11 cellular contexts compared by ENCODE assay signal in the genomic region with DNA sequence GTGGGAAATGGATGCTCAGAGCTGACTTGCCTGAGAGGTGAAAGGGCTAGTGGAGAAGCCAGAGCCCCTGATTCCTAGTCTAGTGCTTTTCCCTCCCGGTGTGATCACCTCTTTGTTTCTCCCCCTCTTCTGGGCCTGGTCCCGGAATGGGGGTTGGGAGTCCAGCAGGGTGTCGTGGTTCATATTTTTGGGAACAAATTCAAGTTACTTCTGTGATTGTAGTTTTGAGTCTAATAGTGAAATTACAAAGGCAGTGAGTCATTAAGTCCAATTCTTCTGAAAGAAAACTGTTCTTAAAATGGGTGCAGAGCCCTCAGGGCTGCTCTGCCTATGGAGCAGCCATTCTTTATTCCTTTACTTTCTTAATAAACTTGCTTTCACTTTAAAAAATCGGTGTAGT. TPM values are rescaled to one million over a fixed set of nuclear protein-coding genes. Genes with fewer than 3 reads are reported as not detected.
A peak's percentile ranks its signal among the peaks of the same experiment; 100 is the strongest.
DNase-seq lines count a peak whose midpoint lies in the region; ATAC-seq and TF ChIP-seq lines count a peak whose summit lies in the region.
"Had no signal": no experiment of that assay in that cellular context is flagged by ENCODE, and none has a peak within 500 bp of the region (broad histone marks: within the 10 kb centered on the region; RNA-seq: fewer than 3 reads in every experiment).

No MANE protein-coding gene starts in this region.

- CTCF ChIA-PET in Calu3 (lab: Charles Lee): interaction anchor here (0.7 kb wide), 1 partner anchor 288 kb away, joined by 4 read pairs; no protein-coding TSS in a partner anchor

- H3K4me1 Mint-ChIP-seq in Calu3 (ENCODE audit: low read depth, unreplicated experiment): peaks cover 85% of the 10 kb centered on the region
- peaks cover 87% of the 10 kb centered on the region for H3K4me1 Mint-ChIP-seq in central memory CD8-positive, alpha-beta T cell

- H3K27me3 ChIP-seq in OCI-LY1 (ENCODE audit: insufficient read depth, low read length): no peaks in the 10 kb centered on the region
- H3K27me3 ChIP-seq in sigmoid colon: no peaks in the 10 kb centered on the region

- peak overlapping the region; percentile 99 for H3K27ac ChIP-seq in OCI-LY1 (ENCODE audit: low read depth, low read length, poor library complexity, severe bottlenecking)
- peak overlapping the region; percentile 30 to 100 (median 98) for H3K27ac ChIP-seq in sigmoid colon

- H3K36me3 Mint-ChIP-seq in Calu3 (ENCODE audit: insufficient read depth, unreplicated experiment): peaks cover 22% of the 10 kb centered on the region
- peaks cover 9% of the 10 kb centered on the region for H3K36me3 Mint-ChIP-seq in central memory CD8-positive, alpha-beta T cell (ENCODE audit: insufficient read depth)

- H3K27me3 Mint-ChIP-seq in Calu3 (ENCODE audit: unreplicated experiment): no peaks in the 10 kb centered on the region
- H3K27me3 Mint-ChIP-seq in central memory CD8-positive, alpha-beta T cell: no peaks in the 10 kb centered on the region

- H3F3A ChIP-seq in OCI-LY1 (ENCODE audit: insufficient read depth, low read length): peaks cover 12% of the 10 kb centered on the region

- H3K9ac ChIP-seq in OCI-LY1 (ENCODE audit: low read length): no peak overlapping the region

- no peaks in the 10 kb centered on the region for H3K9me2 ChIP-seq in OCI-LY1 (ENCODE audit: low read depth, low read length)

- TF ChIP-seq POLR2A in sigmoid colon (IDR thresholded peaks at IDR 0.05): no peak

- 72 to 82% methylated on average over 4 of the region's 4 CpGs for WGBS in sigmoid colon, 2 donors

- H3K79me2 ChIP-seq in OCI-LY1 (ENCODE audit: insufficient read depth, low read length): peaks cover 84% of the 10 kb centered on the region

- BruUV-seq in Calu3 (replicated peaks; lab: Mats Ljungman, UMichigan): no TSS peak

- H3K9me3 Mint-ChIP-seq in Calu3 (ENCODE audit: low read depth, unreplicated experiment): no peaks in the 10 kb centered on the region
- H3K9me3 Mint-ChIP-seq in central memory CD8-positive, alpha-beta T cell: no peaks in the 10 kb centered on the region

- DNase-seq in Calu3: no peak
- no peak for DNase-seq in central memory CD8-positive, alpha-beta T cell (ENCODE audit: low spot score in 2 of 2)
- DNase-seq in sigmoid colon: no peak
- no peak for DNase-seq in GM20000 (ENCODE audit: low spot score)
- DNase-seq in iPS-NIHi7 (ENCODE audit: extremely low spot score): no peak
- no peak for DNase-seq in omental fat pad (ENCODE audit: low spot score)
- DNase-seq: activated CD4-positive, alpha-beta T cell treated with anti-CD3 and anti-CD28 coated beads, Interleukin-2, amount 50 U/mL, for 4 hours; RPMI8226 had no signal

- no peak overlapping the region for H2AFZ ChIP-seq in OCI-LY1 (ENCODE audit: low read length)

- TF ChIP-seq CTCF in Calu3 (IDR thresholded peaks at IDR 0.05; ENCODE audit: unreplicated experiment): no peak
- TF ChIP-seq CTCF in OCI-LY1 (IDR thresholded peaks at IDR 0.05; ENCODE audit: low read length): no peak
- TF ChIP-seq CTCF in sigmoid colon (IDR thresholded peaks at IDR 0.05): no peak
- no peak for TF ChIP-seq CTCF in GM20000 (IDR thresholded peaks at IDR 0.05; ENCODE audit: extremely low read depth, missing control alignments)
- no peak for TF ChIP-seq CTCF in omental fat pad (IDR thresholded peaks at IDR 0.05)

- H3K4me2 ChIP-seq in OCI-LY1 (ENCODE audit: low read length): peak overlapping the region; percentile 99; the same call in 1 of the 2 replicates

- no peak for ATAC-seq in central memory CD8-positive, alpha-beta T cell (replicated peaks; ENCODE audit: extremely low read depth, poor library complexity, severe bottlenecking)
- ATAC-seq in omental fat pad (ENCODE audit: low FRiP score): no peak

- no peaks in the 10 kb centered on the region for H4K20me1 ChIP-seq in OCI-LY1 (ENCODE audit: insufficient read depth, low read length)

- H3K4me3 Mint-ChIP-seq in Calu3 (ENCODE audit: low read depth, unreplicated experiment): no peak overlapping the region
- no peak overlapping the region for H3K4me3 Mint-ChIP-seq in central memory CD8-positive, alpha-beta T cell

- intact Hi-C loops in Calu3 (cut with micrococcal nuclease; ENCODE audit: unreplicated experiment): no loop called here
- intact Hi-C loops in sigmoid colon (cut with DNase I): loop anchor here (5.0 kb wide), 1 partner anchor 48 kb away; no protein-coding TSS in a partner anchor

- H3K4me3 ChIP-seq in OCI-LY1 (ENCODE audit: low read depth, low read length, poor library complexity, severe bottlenecking) (no peak overlapping the region), sigmoid colon (no peak overlapping the region)

- no peaks in the 10 kb centered on the region for H3K9me3 ChIP-seq in OCI-LY1 (ENCODE audit: low read length)
- H3K9me3 ChIP-seq in sigmoid colon: no peaks in the 10 kb centered on the region

- H3K36me3 ChIP-seq in OCI-LY1 (ENCODE audit: insufficient read depth, low read length): peaks cover 40% of the 10 kb centered on the region; the same call in 1 of the 2 replicates
- H3K36me3 ChIP-seq in sigmoid colon: no peaks in the 10 kb centered on the region

- TF ChIP-seq EP300 in sigmoid colon (IDR thresholded peaks at IDR 0.05): no peak

- H3K27ac Mint-ChIP-seq in Calu3 (ENCODE audit: unreplicated experiment): peak overlapping the region; percentile 94
- peak overlapping the region; percentile 80 for H3K27ac Mint-ChIP-seq in central memory CD8-positive, alpha-beta T cell (ENCODE audit: low read depth)

- H3K4me1 ChIP-seq in OCI-LY1 (ENCODE audit: insufficient read depth, low read length, severe bottlenecking): peaks cover 96% of the 10 kb centered on the region
- H3K4me1 ChIP-seq in sigmoid colon: peaks cover 0 to 94% (median 76%) of the 10 kb centered on the region in 4 donors

RNA-seq across cellular contexts. Expression of a gene that starts 7.6 kb away (rescaled TPM):
- total RNA-seq in Calu3 (2022): 44.7 and 45.5 TPM in 2 replicates
- total RNA-seq in sigmoid colon: 10 to 100 TPM; 13.5 to 62.0 (median 18.6) TPM
- polyA plus RNA-seq in sigmoid colon: 10 to 100 TPM in 2 of 3 donors, 1 to 10 TPM in 1; 5.4 to 36.7 (median 10.4) TPM
- total RNA-seq in omental fat pad: 10 to 100 TPM; 31.1 to 73.3 (median 52.7) TPM

RNA-seq across cellular contexts. Expression of a gene that starts 44.3 kb away (rescaled TPM):
- total RNA-seq in Calu3 (2022) (not detected in 2 replicates), sigmoid colon (not detected), omental fat pad (under 1 TPM in 1 of 4 donors, not detected in 3; 0.09 TPM)
- polyA plus RNA-seq in sigmoid colon: not detected
- total RNA-seq: bronchial epithelial cell, glomerular endothelial cell had no signal
